ENCODE assay signal across 8 cellular contexts in genomic region chr14:67413806-67414769, GRCh38.
A peak's percentile ranks its signal among the peaks of the same experiment; 100 is the strongest.
DNase-seq lines count a peak whose midpoint lies in the region.

No MANE protein-coding gene starts in this region.

- DNase-seq in AG08395 (ENCODE audit: low spot score) (peak; percentile 83), HS-5 (ENCODE audit: low read depth) (peak; percentile 74), kidney glomerular epithelial cell (lab: John Stamatoyannopoulos, UW) (peak; percentile 48), NCI-H748 treated with DMSO at 0.1 percent for 48 hours (lab: John Stamatoyannopoulos, UW) (no peak), NCI-H82 treated with DMSO at 0.1 percent for 48 hours (lab: John Stamatoyannopoulos, UW; ENCODE audit: unreplicated experiment) (no peak), foreskin melanocyte (no peak), midbrain (lab: John Stamatoyannopoulos, UW) (no peak)
- DNase-seq in activated CD8-positive, alpha-beta memory T cell treated with anti-CD3 and anti-CD28 coated beads, Interleukin-2, amount 50 U/mL, for 24 hours (ENCODE audit: extremely low read depth) = peak; percentile 25

Comparison
In these comparisons a context has a peak if more than half of its experiments do, and no peak if none do; other contexts are left out.
1. DNase-seq: peak in AG08395 (single experiment), HS-5 (single experiment), activated CD8-positive, alpha-beta memory T cell treated with anti-CD3 and anti-CD28 coated beads, Interleukin-2, amount 50 U/mL, for 24 hours (single experiment) and kidney glomerular epithelial cell (single experiment); none in NCI-H748 treated with DMSO at 0.1 percent for 48 hours (single experiment), NCI-H82 treated with DMSO at 0.1 percent for 48 hours (single experiment), foreskin melanocyte (single experiment) and midbrain (single experiment).